14 cellular contexts compared by ENCODE assay signal in genomic region chr19:7743425-7743841, GRCh38. TPM values are rescaled to one million over a fixed set of nuclear protein-coding genes. Genes with fewer than 3 reads are reported as not detected.
DNase-seq lines count a peak whose midpoint lies in the region; ATAC-seq and TF ChIP-seq lines count a peak whose summit lies in the region.
"Had no signal": no experiment of that assay in that cellular context is flagged by ENCODE, and none has a peak within 500 bp of the region (broad histone marks: within the 10 kb centered on the region; RNA-seq: fewer than 3 reads in every experiment).

No MANE protein-coding gene starts in this region.

- H3K4me3 Mint-ChIP-seq in activated T-cell treated with anti-CD3 and anti-CD28 coated beads, Interleukin-2, amount 50 U/mL, for 4 hours, result no peak overlapping the region
- no peak overlapping the region for H3K4me3 Mint-ChIP-seq in osteocyte (ENCODE audit: unreplicated experiment)
- H3K4me3 Mint-ChIP-seq: activated naive CD4-positive, alpha-beta T cell treated with anti-CD3 and anti-CD28 coated beads, Interleukin-2, amount 50 U/mL, for 24 hours; natural killer cell had no signal

- H3K36me3 Mint-ChIP-seq in activated T-cell treated with anti-CD3 and anti-CD28 coated beads, Interleukin-2, amount 50 U/mL, for 4 hours (ENCODE audit: insufficient read depth), result no peaks in the 10 kb centered on the region
- H3K36me3 Mint-ChIP-seq in osteocyte (ENCODE audit: unreplicated experiment), result no peaks in the 10 kb centered on the region
- H3K36me3 Mint-ChIP-seq: natural killer cell had no signal

- no peaks in the 10 kb centered on the region for H3K9me3 ChIP-seq in HEK293 (ENCODE audit: control insufficient read depth, insufficient read depth, low read depth, low read length)
- H3K9me3 ChIP-seq: SJCRH30 had no signal

- POLR2A ChIA-PET in HEK293 (lab: Yijun Ruan, JAX), result no interaction called here

- no peaks in the 10 kb centered on the region for H3K9me3 Mint-ChIP-seq in activated T-cell treated with anti-CD3 and anti-CD28 coated beads, Interleukin-2, amount 50 U/mL, for 4 hours
- no peaks in the 10 kb centered on the region for H3K9me3 Mint-ChIP-seq in osteocyte (ENCODE audit: unreplicated experiment)

- no peak for DNase-seq in activated T-cell treated with anti-CD3 and anti-CD28 coated beads, Interleukin-2, amount 50 U/mL, for 4 hours
- DNase-seq in activated T-cell treated with anti-CD3 and anti-CD28 coated beads for 4 hours, result no peak
- peak; percentile 39 for DNase-seq in NAMALWA (ENCODE audit: low spot score)
- DNase-seq in stimulated activated naive CD8-positive, alpha-beta T cell treated with anti-CD3 and anti-CD28 coated beads, Interleukin-15, Interleukin-2, amounts not matched to agents 100 U/mL and 50 U/mL, for 24 hours, result peak; percentile 43
- no peak for DNase-seq in cerebellum (ENCODE audit: low spot score)
- DNase-seq in osteocyte (ENCODE audit: extremely low spot score, unreplicated experiment), result no peak
- DNase-seq: activated CD4-positive, CD25-positive, alpha-beta regulatory T cell treated with anti-CD3 and anti-CD28 coated beads, Interleukin-2, amount 50 U/mL, for 72 hours; MG63; natural killer cell; SJCRH30 had no signal

- H3K4me1 ChIP-seq in HEK293 (ENCODE audit: control insufficient read depth, insufficient read depth, low read length), result no peaks in the 10 kb centered on the region
- H3K4me1 ChIP-seq: SJCRH30 had no signal

- no peak overlapping the region for H3K4me3 ChIP-seq in HEK293 (ENCODE audit: low read depth, low read length)
- H3K4me3 ChIP-seq: MG63, SJCRH30, smooth muscle cell had no signal

- TF ChIP-seq CTCF in HEK293 (tag by site-specific recombination; IDR thresholded peaks at IDR 0.05) (no peak), osteocyte (IDR thresholded peaks at IDR 0.05) (no peak)

- H3K27ac ChIP-seq in HEK293 (ENCODE audit: extremely low read depth, low read depth, low read length), result no peak overlapping the region
- H3K27ac ChIP-seq: SJCRH30 had no signal

- H3K36me3 ChIP-seq in HEK293 (ENCODE audit: control insufficient read depth in 2 of 2, insufficient read depth in 1 of 2, low read length in 2 of 2), result no peaks in the 10 kb centered on the region
- H3K36me3 ChIP-seq: MG63, SJCRH30 had no signal

- CTCF ChIA-PET in HEK293 (lab: Yijun Ruan, JAX), result interaction anchor here (0.7 to 1.3 kb wide), 2 partner anchors 56 to 175 kb away, joined by 3 to 4 read pairs; no protein-coding TSS in a partner anchor

- no peak overlapping the region for H3K27ac Mint-ChIP-seq in osteocyte (ENCODE audit: unreplicated experiment)
- H3K27ac Mint-ChIP-seq: activated naive CD4-positive, alpha-beta T cell treated with anti-CD3 and anti-CD28 coated beads, Interleukin-2, amount 50 U/mL, for 24 hours; natural killer cell had no signal

- peaks cover 9% of the 10 kb centered on the region for H3K4me1 Mint-ChIP-seq in activated T-cell treated with anti-CD3 and anti-CD28 coated beads, Interleukin-2, amount 50 U/mL, for 4 hours (ENCODE audit: low read depth)
- no peaks in the 10 kb centered on the region for H3K4me1 Mint-ChIP-seq in osteocyte (ENCODE audit: unreplicated experiment)
- H3K4me1 Mint-ChIP-seq: activated naive CD4-positive, alpha-beta T cell treated with anti-CD3 and anti-CD28 coated beads, Interleukin-2, amount 50 U/mL, for 24 hours had no signal

- ATAC-seq in activated T-cell treated with anti-CD3 and anti-CD28 coated beads, Interleukin-2, amount 50 U/mL, for 4 hours, result peak; percentile 55 to 92
- ATAC-seq in stimulated activated naive CD8-positive, alpha-beta T cell treated with anti-CD3 and anti-CD28 coated beads, Interleukin-15, Interleukin-2, amounts not matched to agents 100 U/mL and 50 U/mL, for 24 hours, result peak; percentile 79
- no peak for ATAC-seq in HG03521 (IDR thresholded peaks at IDR 0.05; ENCODE audit: unreplicated experiment)
- ATAC-seq: natural killer cell had no signal

- peaks cover 9% of the 10 kb centered on the region for H3K27me3 Mint-ChIP-seq in activated T-cell treated with anti-CD3 and anti-CD28 coated beads, Interleukin-2, amount 50 U/mL, for 4 hours (ENCODE audit: low read depth)
- H3K27me3 Mint-ChIP-seq in osteocyte (ENCODE audit: unreplicated experiment), result peaks cover 18% of the 10 kb centered on the region

TF ChIP-seq in HEK293, 187 proteins besides CTCF, POLR2A, EP300 and RAD21:
- no peak for TF ChIP-seq ZSCAN23 (tag by site-specific recombination; IDR thresholded peaks at IDR 0.05)
- TF ChIP-seq GLIS1 (tag by site-specific recombination; IDR thresholded peaks at IDR 0.05), result peak; percentile 69

RNA-seq across cellular contexts. Expression of gene CD209, which starts 3.9 kb away (rescaled TPM):
- not detected for total RNA-seq in activated T-cell treated with anti-CD3 and anti-CD28 coated beads, Interleukin-2, amount 50 U/mL, for 4 hours
- total RNA-seq in cerebellum (0.73 TPM), osteocyte (not detected in 2 replicates)
- total RNA-seq: SJCRH30, smooth muscle cell had no signal

RNA-seq across cellular contexts. Expression of gene CLEC4G, which starts 11.5 kb away (rescaled TPM):
- total RNA-seq in activated T-cell treated with anti-CD3 and anti-CD28 coated beads, Interleukin-2, amount 50 U/mL, for 4 hours, result not detected
- total RNA-seq in cerebellum (0.73 TPM), osteocyte (not detected in 2 replicates)
- total RNA-seq: natural killer cell, SJCRH30, smooth muscle cell had no signal

RNA-seq across cellular contexts. Expression of gene CLEC4M, which starts 19.6 kb away (rescaled TPM):
- total RNA-seq in activated T-cell treated with anti-CD3 and anti-CD28 coated beads, Interleukin-2, amount 50 U/mL, for 4 hours, result not detected
- not detected for total RNA-seq in cerebellum
- not detected in 2 replicates for total RNA-seq in osteocyte
- total RNA-seq: natural killer cell, SJCRH30, smooth muscle cell had no signal

RNA-seq across cellular contexts. Expression of gene FCER2, which starts 41.5 kb away (rescaled TPM):
- total RNA-seq in activated T-cell treated with anti-CD3 and anti-CD28 coated beads, Interleukin-2, amount 50 U/mL, for 4 hours, result 10 to 100 TPM in 2 of 3 donors, 1 to 10 TPM in 1; 6.9 to 52.7 (median 20.5) TPM
- 0.18 TPM for total RNA-seq in cerebellum
- total RNA-seq in osteocyte, result not detected in 2 replicates
- total RNA-seq: SJCRH30, smooth muscle cell had no signal

Comparison
In these comparisons a context has a peak if more than half of its experiments do, and no peak if none do; other contexts are left out.
1. DNase-seq: peak in NAMALWA (single experiment) and stimulated activated naive CD8-positive, alpha-beta T cell treated with anti-CD3 and anti-CD28 coated beads, Interleukin-15, Interleukin-2, amounts not matched to agents 100 U/mL and 50 U/mL, for 24 hours (single experiment); none in activated T-cell treated with anti-CD3 and anti-CD28 coated beads, Interleukin-2, amount 50 U/mL, for 4 hours (single experiment), activated T-cell treated with anti-CD3 and anti-CD28 coated beads for 4 hours (single experiment), cerebellum (single experiment) and osteocyte (single experiment).